8 cellular contexts compared by ENCODE assay signal in genomic region chr1:112466078-112466660, GRCh38. TPM values are rescaled to one million over a fixed set of nuclear protein-coding genes. Genes with fewer than 3 reads are reported as not detected.
DNase-seq lines count a peak whose midpoint lies in the region; FAIRE-seq and TF ChIP-seq lines count a peak whose summit lies in the region.

No MANE protein-coding gene starts in this region.

- no CpG with 5 or more reads among the region's 31 CpGs for WGBS in neuronal stem cell (ENCODE audit: extremely low coverage in 2 of 2, insufficient read length in 2 of 2, insufficient replicate concordance in 1 of 2), 2 donors

- H4K8ac ChIP-seq in neuronal stem cell (ENCODE audit: low read depth, low read length), result no peak overlapping the region

- no peak overlapping the region for H3K14ac ChIP-seq in neuronal stem cell (ENCODE audit: low read length)

- H3K4me1 ChIP-seq in HAP-1, result peaks cover 7% of the 10 kb centered on the region
- H3K4me1 ChIP-seq in neuronal stem cell (ENCODE audit: control insufficient read depth in 2 of 2, insufficient read depth in 1 of 2, low read depth in 1 of 2, low read length in 2 of 2), result peaks cover 6 to 7% of the 10 kb centered on the region in 2 donors

- H3K4me3 ChIP-seq in HAP-1 (no peak overlapping the region), MG63 (peak overlapping the region; percentile 14), foreskin fibroblast (ENCODE audit: low read depth in 1 of 2, low read length in 2 of 2) (peak overlapping the region; percentile 38 to 61), neuronal stem cell (ENCODE audit: low read length in 2 of 2) (peak overlapping the region; percentile 3 to 21)

- H3K36me3 ChIP-seq in HAP-1 (replicated peaks), result no peaks in the 10 kb centered on the region
- no peaks in the 10 kb centered on the region; the same call in none of the 2 replicates for H3K36me3 ChIP-seq in MG63
- H3K36me3 ChIP-seq in neuronal stem cell (replicated peaks in 1 of 2; ENCODE audit: control insufficient read depth in 2 of 2, insufficient read depth in 2 of 2, low read length in 2 of 2), result peaks cover 0 to 7% of the 10 kb centered on the region in 2 donors

- DNase-seq in HAP-1 (ENCODE audit: low spot score in 2 of 2) (peak; percentile 83 to 97), MG63 (peak; percentile 94), SHP77 treated with DMSO at 0.1 percent for 48 hours (lab: John Stamatoyannopoulos, UW) (peak; percentile 84), activated gamma-delta T cell treated with Interleukin-2 at 50 U/mL for 16 hours (peak; percentile 83), foreskin fibroblast (peak; percentile 95 to 99), neuronal stem cell (ENCODE audit: low spot score) (peak; percentile 84), stromal cell of bone marrow (ENCODE audit: low read depth) (peak; percentile 88)

- H3K9ac ChIP-seq in neuronal stem cell (ENCODE audit: low read depth, low read length, poor library complexity), result no peak overlapping the region

- no peaks in the 10 kb centered on the region for H3K79me1 ChIP-seq in neuronal stem cell (ENCODE audit: low read depth, low read length)

- no peak overlapping the region for H2AK5ac ChIP-seq in neuronal stem cell (ENCODE audit: low read depth, low read length)

- H3K4me2 ChIP-seq in neuronal stem cell (ENCODE audit: insufficient read depth, low read length, poor library complexity, severe bottlenecking), result peak overlapping the region; percentile 30

- H3K27ac ChIP-seq in neuronal stem cell (replicated peaks; ENCODE audit: low read length), result no peak overlapping the region

- H3K4ac ChIP-seq in neuronal stem cell (ENCODE audit: low read length), result no peak overlapping the region

- no peak overlapping the region for H3K23ac ChIP-seq in neuronal stem cell (ENCODE audit: low read depth, low read length, poor library complexity)

- peak overlapping the region; percentile 90 for H2AFZ ChIP-seq in neuronal stem cell (ENCODE audit: low read length)

- no peak overlapping the region for H4K91ac ChIP-seq in neuronal stem cell (ENCODE audit: low read depth, low read length, poor library complexity)

- H2BK12ac ChIP-seq in neuronal stem cell (ENCODE audit: low read length), result no peak overlapping the region

- FAIRE-seq in G401.6 (lab: Jason Lieb, UNC), result peak; percentile 69

- H3K9me3 ChIP-seq in HAP-1 (no peaks in the 10 kb centered on the region), MG63 (no peaks in the 10 kb centered on the region), neuronal stem cell (replicated peaks in 1 of 2; ENCODE audit: control insufficient read depth in 2 of 2, insufficient read depth in 1 of 2, low read depth in 1 of 2, low read length in 2 of 2) (no peaks in the 10 kb centered on the region)

- H3K27me3 ChIP-seq in HAP-1 (ENCODE audit: low read depth) (no peaks in the 10 kb centered on the region), MG63 (no peaks in the 10 kb centered on the region), neuronal stem cell (ENCODE audit: control insufficient read depth in 3 of 3, insufficient read depth in 3 of 3, low read depth in 1 of 3, low read length in 3 of 3) (no peaks in the 10 kb centered on the region)

- H3K18ac ChIP-seq in neuronal stem cell (ENCODE audit: low read length), result no peak overlapping the region

- no peak overlapping the region for H2BK120ac ChIP-seq in neuronal stem cell (ENCODE audit: low read depth, low read length)

- TF ChIP-seq CTCF in foreskin fibroblast (IDR thresholded peaks at IDR 0.05; ENCODE audit: low read depth, low read length), result peak; percentile 80

- no peak overlapping the region for H2BK5ac ChIP-seq in neuronal stem cell (ENCODE audit: low read length)

- no peak overlapping the region for H2BK15ac ChIP-seq in neuronal stem cell (ENCODE audit: low read length)

- in situ Hi-C loops in HAP-1 (cut with MboI; ENCODE audit: low sequenced_read_pairs), result no loop called here

RNA-seq across cellular contexts. Expression of gene WNT2B, which starts 42.6 kb away (rescaled TPM):
- total RNA-seq in MG63 (2014; rRNA removed; shearing (Covaris generic); ENCODE audit: low replicate concordance), result 11.0 and 12.0 TPM in 2 replicates
- 4.9 TPM for polyA plus RNA-seq in neuronal stem cell (2013, experiment 1 of 2)
- polyA plus RNA-seq in neuronal stem cell (2013, experiment 2 of 2), result 5.1 TPM
